ENCODE assay signal across 8 cellular contexts in genomic region chr12:63276537-63277365, GRCh38.
DNase-seq lines count a peak whose midpoint lies in the region; FAIRE-seq and TF ChIP-seq lines count a peak whose summit lies in the region.

No MANE protein-coding gene starts in this region.

- intact Hi-C loops in tibial artery (cut with DNase I; ENCODE audit: low total_unique reads) = no loop called here

- no peak overlapping the region for H3K27ac ChIP-seq in tibial artery

- peak; percentile 2 for DNase-seq in stimulated activated CD4-positive, alpha-beta T cell treated with anti-CD3 and anti-CD28 coated beads, Interleukin-1b, Interleukin-23, amount 100 ng/mL, for 48 hours
- no peak for DNase-seq in stimulated activated CD4-positive, alpha-beta T cell treated with anti-CD3 and anti-CD28 coated beads, Interleukin-12 subunit alpha, Interleukin-12 subunit beta, amount 100 ng/mL, for 4 hours
- no peak for DNase-seq in H54 (ENCODE audit: insufficient read length, low spot score)
- peak; percentile 57 for DNase-seq in LoVo (ENCODE audit: low spot score)
- peak; percentile 39 for DNase-seq in SHP77 treated with DMSO at 0.1 percent for 48 hours (lab: John Stamatoyannopoulos, UW)
- DNase-seq in glomerular visceral epithelial cell (ENCODE audit: extremely low spot score) = peak; percentile 40
- no peak for DNase-seq in tibial artery
- DNase-seq in SKM-1 treated with dmso at 0.1 percent for 144 hours (lab: John Stamatoyannopoulos, UW; ENCODE audit: unreplicated experiment) = no peak

- no peak overlapping the region for H3K4me3 ChIP-seq in tibial artery

- H3K4me1 ChIP-seq in tibial artery = no peaks in the 10 kb centered on the region

- peak; percentile 48 to 57 for TF ChIP-seq CTCF in tibial artery (IDR thresholded peaks at IDR 0.05)

- peak; percentile 85 for FAIRE-seq in H54 (lab: Jason Lieb, UNC)

- TF ChIP-seq POLR2A in H54 (IDR thresholded peaks at IDR 0.05; ENCODE audit: low read depth, low read length) = no peak

- H3K27me3 ChIP-seq in tibial artery = no peaks in the 10 kb centered on the region

- H3K9me3 ChIP-seq in tibial artery = no peaks in the 10 kb centered on the region

- no peaks in the 10 kb centered on the region for H3K36me3 ChIP-seq in tibial artery

Comparison
In these comparisons a context has a peak if more than half of its experiments do, and no peak if none do; other contexts are left out.
1. DNase-seq: peak in stimulated activated CD4-positive, alpha-beta T cell treated with anti-CD3 and anti-CD28 coated beads, Interleukin-1b, Interleukin-23, amount 100 ng/mL, for 48 hours (single experiment), LoVo (single experiment), SHP77 treated with DMSO at 0.1 percent for 48 hours (single experiment) and glomerular visceral epithelial cell (single experiment); none in stimulated activated CD4-positive, alpha-beta T cell treated with anti-CD3 and anti-CD28 coated beads, Interleukin-12 subunit alpha, Interleukin-12 subunit beta, amount 100 ng/mL, for 4 hours (single experiment), H54 (single experiment), tibial artery (0 of 2) and SKM-1 treated with dmso at 0.1 percent for 144 hours (single experiment).